1 cellular context compared by ENCODE assay signal in genomic region chr7:115678049-115678982, GRCh38.
TF ChIP-seq lines count a peak whose summit lies in the region.

No MANE protein-coding gene starts in this region.

TF ChIP-seq in GM23338, 12 proteins besides CTCF, POLR2A, EP300 and RAD21 (continued from another document):
- TF ChIP-seq REST (IDR thresholded peaks at IDR 0.05; ENCODE audit: unreplicated experiment) (no peak), EZH2 (IDR thresholded peaks at IDR 0.05; ENCODE audit: low read depth, unreplicated experiment) (no peak), CREB1 (CRISPR knock-in tag; IDR thresholded peaks at IDR 0.05; ENCODE audit: low read depth) (no peak), JUNB (IDR thresholded peaks at IDR 0.05; ENCODE audit: unreplicated experiment) (no peak), STAT1 (IDR thresholded peaks at IDR 0.05; ENCODE audit: unreplicated experiment) (no peak), ZNF331 (CRISPR knock-in tag; IDR thresholded peaks at IDR 0.05; ENCODE audit: low read depth) (no peak), NANOG (IDR thresholded peaks at IDR 0.05; ENCODE audit: borderline replicate concordance) (no peak), ZNF462 (CRISPR knock-in tag; IDR thresholded peaks at IDR 0.05) (no peak)
